Comparison of ENCODE assay signal across 16 cellular contexts in genomic region chr3:48394391-48394790, GRCh38. TPM values are rescaled to one million over a fixed set of nuclear protein-coding genes. Genes with fewer than 3 reads are reported as not detected.
DNase-seq lines count a peak whose midpoint lies in the region; ATAC-seq and TF ChIP-seq lines count a peak whose summit lies in the region.
"Had no signal": no experiment of that assay in that cellular context is flagged by ENCODE, and none has a peak within 500 bp of the region (broad histone marks: within the 10 kb centered on the region; RNA-seq: fewer than 3 reads in every experiment).

No MANE protein-coding gene starts in this region.

- H3K9me3 Mint-ChIP-seq in activated CD8-positive, alpha-beta T cell treated with anti-CD3 and anti-CD28 coated beads for 36 hours = no peaks in the 10 kb centered on the region
- H3K9me3 Mint-ChIP-seq in activated CD8-positive, alpha-beta T cell treated with anti-CD3 and anti-CD28 coated beads, Interleukin-2, amount 10 ng/mL, durations not matched to agents 7 days and 5 days (ENCODE audit: insufficient read depth) = no peaks in the 10 kb centered on the region
- H3K9me3 Mint-ChIP-seq in activated naive CD4-positive, alpha-beta T cell treated with anti-CD3 and anti-CD28 coated beads, Interleukin-2, amount 50 U/mL, for 24 hours = no peaks in the 10 kb centered on the region
- H3K9me3 Mint-ChIP-seq: CD8-positive, alpha-beta T cell; GM23338; HFFc6 had no signal

- no peak overlapping the region for H3K27ac Mint-ChIP-seq in activated CD8-positive, alpha-beta T cell treated with anti-CD3 and anti-CD28 coated beads for 36 hours
- H3K27ac Mint-ChIP-seq in activated CD8-positive, alpha-beta T cell treated with anti-CD3 and anti-CD28 coated beads, Interleukin-2, amount 10 ng/mL, durations not matched to agents 7 days and 5 days = no peak overlapping the region
- peak overlapping the region; percentile 56 for H3K27ac Mint-ChIP-seq in activated naive CD4-positive, alpha-beta T cell treated with anti-CD3 and anti-CD28 coated beads, Interleukin-2, amount 50 U/mL, for 24 hours
- H3K27ac Mint-ChIP-seq: B cell; CD8-positive, alpha-beta T cell; GM23338; HFFc6 had no signal

- DNase-seq in activated CD8-positive, alpha-beta T cell treated with anti-CD3 and anti-CD28 coated beads for 36 hours = no peak
- no peak for DNase-seq in activated CD8-positive, alpha-beta T cell treated with anti-CD3 and anti-CD28 coated beads, Interleukin-2, amount 10 ng/mL, durations not matched to agents 7 days and 5 days
- no peak for DNase-seq in activated naive CD4-positive, alpha-beta T cell treated with anti-CD3 and anti-CD28 coated beads, Interleukin-2, amount 50 U/mL, for 16 hours
- DNase-seq in MV-4-11 (lab: John Stamatoyannopoulos, UW) = peak; percentile 12
- no peak for DNase-seq in SIG-M5 (lab: John Stamatoyannopoulos, UW)
- DNase-seq: Calu3; CD8-positive, alpha-beta T cell; DMS79 treated with DMSO at 0.1 percent for 48 hours; GF-D8; HFFc6 had no signal

- TF ChIP-seq CTCF in activated CD8-positive, alpha-beta T cell treated with anti-CD3 and anti-CD28 coated beads for 36 hours (IDR thresholded peaks at IDR 0.05) = no peak

- H3K27me3 Mint-ChIP-seq in activated CD8-positive, alpha-beta T cell treated with anti-CD3 and anti-CD28 coated beads for 36 hours = peaks cover 6% of the 10 kb centered on the region
- peaks cover 31% of the 10 kb centered on the region for H3K27me3 Mint-ChIP-seq in activated CD8-positive, alpha-beta T cell treated with anti-CD3 and anti-CD28 coated beads, Interleukin-2, amount 10 ng/mL, durations not matched to agents 7 days and 5 days (ENCODE audit: low read depth)
- peaks cover 9% of the 10 kb centered on the region for H3K27me3 Mint-ChIP-seq in activated naive CD4-positive, alpha-beta T cell treated with anti-CD3 and anti-CD28 coated beads, Interleukin-2, amount 50 U/mL, for 24 hours

- CTCF ChIA-PET in activated CD8-positive, alpha-beta T cell treated with anti-CD3 and anti-CD28 coated beads for 36 hours (lab: Charles Lee) = interaction anchor here (4.2 kb wide), 1 partner anchor 42 kb away, joined by 26 read pairs; no protein-coding TSS in a partner anchor
- CTCF ChIA-PET in activated CD8-positive, alpha-beta T cell treated with anti-CD3 and anti-CD28 coated beads, Interleukin-2, amount 10 ng/mL, durations not matched to agents 7 days and 5 days (lab: Charles Lee) = interaction anchor here (1.3 to 4.2 kb wide), 2 partner anchors 42 to 113 kb away, joined by 3 to 22 read pairs; no protein-coding TSS in a partner anchor

- intact Hi-C loops in activated CD8-positive, alpha-beta T cell treated with anti-CD3 and anti-CD28 coated beads for 36 hours (cut with micrococcal nuclease) = loop anchor here (10.0 kb wide), 1 partner anchor 120 kb away; no protein-coding TSS in a partner anchor

- H3K4me3 Mint-ChIP-seq in activated CD8-positive, alpha-beta T cell treated with anti-CD3 and anti-CD28 coated beads for 36 hours = no peak overlapping the region
- H3K4me3 Mint-ChIP-seq in activated CD8-positive, alpha-beta T cell treated with anti-CD3 and anti-CD28 coated beads, Interleukin-2, amount 10 ng/mL, durations not matched to agents 7 days and 5 days = no peak overlapping the region
- H3K4me3 Mint-ChIP-seq in activated naive CD4-positive, alpha-beta T cell treated with anti-CD3 and anti-CD28 coated beads, Interleukin-2, amount 50 U/mL, for 24 hours = no peak overlapping the region
- H3K4me3 Mint-ChIP-seq: B cell; CD8-positive, alpha-beta T cell; GM23338; HFFc6 had no signal

- peak; percentile 55 for ATAC-seq in activated CD8-positive, alpha-beta T cell treated with anti-CD3 and anti-CD28 coated beads for 36 hours
- ATAC-seq in activated CD8-positive, alpha-beta T cell treated with anti-CD3 and anti-CD28 coated beads, Interleukin-2, amount 10 ng/mL, durations not matched to agents 7 days and 5 days = no peak
- ATAC-seq: CD8-positive, alpha-beta T cell; GM23338; HCT116 had no signal

- POLR2A ChIA-PET in activated CD8-positive, alpha-beta T cell treated with anti-CD3 and anti-CD28 coated beads for 36 hours (lab: Charles Lee) = no interaction called here
- POLR2A ChIA-PET in activated CD8-positive, alpha-beta T cell treated with anti-CD3 and anti-CD28 coated beads, Interleukin-2, amount 10 ng/mL, durations not matched to agents 7 days and 5 days (lab: Charles Lee) = no interaction called here

- H3K36me3 Mint-ChIP-seq in activated CD8-positive, alpha-beta T cell treated with anti-CD3 and anti-CD28 coated beads for 36 hours (ENCODE audit: low read depth) = no peaks in the 10 kb centered on the region
- no peaks in the 10 kb centered on the region for H3K36me3 Mint-ChIP-seq in activated CD8-positive, alpha-beta T cell treated with anti-CD3 and anti-CD28 coated beads, Interleukin-2, amount 10 ng/mL, durations not matched to agents 7 days and 5 days (ENCODE audit: low read depth)
- H3K36me3 Mint-ChIP-seq in activated naive CD4-positive, alpha-beta T cell treated with anti-CD3 and anti-CD28 coated beads, Interleukin-2, amount 50 U/mL, for 24 hours = no peaks in the 10 kb centered on the region
- H3K36me3 Mint-ChIP-seq: CD8-positive, alpha-beta T cell had no signal

- H3K4me1 Mint-ChIP-seq in activated CD8-positive, alpha-beta T cell treated with anti-CD3 and anti-CD28 coated beads for 36 hours (ENCODE audit: low read depth) = no peaks in the 10 kb centered on the region
- peaks cover 2% of the 10 kb centered on the region for H3K4me1 Mint-ChIP-seq in activated CD8-positive, alpha-beta T cell treated with anti-CD3 and anti-CD28 coated beads, Interleukin-2, amount 10 ng/mL, durations not matched to agents 7 days and 5 days (ENCODE audit: low read depth)
- H3K4me1 Mint-ChIP-seq in activated naive CD4-positive, alpha-beta T cell treated with anti-CD3 and anti-CD28 coated beads, Interleukin-2, amount 50 U/mL, for 24 hours = no peaks in the 10 kb centered on the region
- H3K4me1 Mint-ChIP-seq: B cell had no signal

RNA-seq across cellular contexts. Expression of gene FBXW12, which starts 22.4 kb away (rescaled TPM):
- not detected for total RNA-seq in activated CD8-positive, alpha-beta T cell treated with anti-CD3 and anti-CD28 coated beads for 36 hours
- total RNA-seq in activated CD8-positive, alpha-beta T cell treated with anti-CD3 and anti-CD28 coated beads, Interleukin-2, amount 10 ng/mL, durations not matched to agents 7 days and 5 days = not detected
- total RNA-seq: A172; B cell; Calu3; CD8-positive, alpha-beta T cell; GM23338; HFFc6; HT1080 had no signal

RNA-seq across cellular contexts. Expression of gene PLXNB1, which starts 35.5 kb away (rescaled TPM):
- 1 to 10 TPM; 3.7 TPM for total RNA-seq in activated CD8-positive, alpha-beta T cell treated with anti-CD3 and anti-CD28 coated beads for 36 hours
- 1 to 10 TPM in 1 of 2 experiments, under 1 TPM in 1; 0.76 to 1.7 TPM for total RNA-seq in activated CD8-positive, alpha-beta T cell treated with anti-CD3 and anti-CD28 coated beads, Interleukin-2, amount 10 ng/mL, durations not matched to agents 7 days and 5 days

RNA-seq across cellular contexts. Expression of gene CCDC51, which starts 45.5 kb away (rescaled TPM):
- 10 to 100 TPM; 25.3 to 28.3 TPM for total RNA-seq in activated CD8-positive, alpha-beta T cell treated with anti-CD3 and anti-CD28 coated beads for 36 hours
- total RNA-seq in activated CD8-positive, alpha-beta T cell treated with anti-CD3 and anti-CD28 coated beads, Interleukin-2, amount 10 ng/mL, durations not matched to agents 7 days and 5 days = 10 to 100 TPM; 16.3 to 16.5 TPM

RNA-seq across cellular contexts. Expression of gene TMA7, which starts 45.7 kb away (rescaled TPM):
- total RNA-seq in activated CD8-positive, alpha-beta T cell treated with anti-CD3 and anti-CD28 coated beads for 36 hours = 100 to 1,000 TPM; 312 to 334 TPM
- total RNA-seq in activated CD8-positive, alpha-beta T cell treated with anti-CD3 and anti-CD28 coated beads, Interleukin-2, amount 10 ng/mL, durations not matched to agents 7 days and 5 days = 100 to 1,000 TPM; 339 to 364 TPM

RNA-seq across cellular contexts. Expression of gene ATRIP, which starts 52.1 kb away (rescaled TPM):
- 10 to 100 TPM; 12.4 to 15.0 TPM for total RNA-seq in activated CD8-positive, alpha-beta T cell treated with anti-CD3 and anti-CD28 coated beads for 36 hours
- total RNA-seq in activated CD8-positive, alpha-beta T cell treated with anti-CD3 and anti-CD28 coated beads, Interleukin-2, amount 10 ng/mL, durations not matched to agents 7 days and 5 days = 10 to 100 TPM; 18.8 to 20.3 TPM
